Comparison of ENCODE assay signal across 8 cellular contexts in the genomic region with DNA sequence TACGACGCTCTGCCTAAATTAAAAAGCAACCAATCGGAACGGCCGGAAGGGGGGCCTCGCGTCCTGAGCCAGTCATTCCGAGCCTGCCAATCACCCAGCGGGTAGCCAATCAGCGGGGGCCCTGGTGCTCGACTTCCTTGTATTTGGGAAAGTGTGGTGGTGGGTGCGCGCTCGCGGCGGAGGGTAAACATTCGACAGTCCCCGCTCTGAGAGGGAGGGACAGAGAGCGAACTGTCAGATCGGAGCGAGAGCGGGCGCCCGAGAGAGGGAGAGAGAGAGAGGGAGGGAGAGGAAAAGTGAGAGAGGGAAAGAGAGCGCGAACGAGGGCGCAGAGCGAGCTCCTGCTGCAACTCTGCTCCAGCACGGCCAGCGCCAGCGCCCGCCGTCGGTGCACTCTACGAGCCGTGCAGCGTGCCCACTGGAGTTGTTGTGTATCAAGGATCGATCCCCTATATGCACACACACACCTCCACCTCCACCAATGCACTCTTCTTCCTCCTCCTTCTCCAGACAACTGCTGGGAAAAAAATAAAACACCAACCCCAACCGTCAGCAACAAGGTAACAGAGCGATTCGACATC. TPM values are rescaled to one million over a fixed set of nuclear protein-coding genes. Genes with fewer than 3 reads are reported as not detected.
DNase-seq lines count a peak whose midpoint lies in the region; ATAC-seq and TF ChIP-seq lines count a peak whose summit lies in the region.

A gene (plus strand): TSS at position 190 of the 581 bp plus-strand sequence. CDS start 1,396 bp downstream, outside the sequence.

- CTCF ChIA-PET in A673 (lab: Charles Lee): no interaction called here

- no peak for TF ChIP-seq POLR2A in breast epithelium (IDR thresholded peaks at IDR 0.05)

- H3K9me3 ChIP-seq in A673 (ENCODE audit: low read depth, low read length, poor library complexity, severe bottlenecking) (no peaks in the 10 kb centered on the region), NT2/D1 (ENCODE audit: insufficient read depth, low read length) (no peaks in the 10 kb centered on the region), breast epithelium (peaks cover 0 to 4% of the 10 kb centered on the region in 2 donors)

- intact Hi-C loops in A673 (cut with micrococcal nuclease; ENCODE audit: unreplicated experiment): loop anchor here (10.0 kb wide), 1 partner anchor 231 kb away; no protein-coding TSS in a partner anchor
- intact Hi-C loops in breast epithelium (cut with DNase I; ENCODE audit: low total_unique reads): no loop called here

- no peak for TF ChIP-seq CTCF in A673 (conservative IDR thresholded peaks at IDR 0.05; ENCODE audit: low read depth, low read length)
- no peak for TF ChIP-seq CTCF in breast epithelium (IDR thresholded peaks at IDR 0.05)
- no peak for TF ChIP-seq CTCF in kidney epithelial cell (IDR thresholded peaks at IDR 0.05; ENCODE audit: insufficient read depth, low read length, poor library complexity, severe bottlenecking)

- ATAC-seq in GM19351 (IDR thresholded peaks at IDR 0.05; ENCODE audit: unreplicated experiment): peak; percentile 34

- DNase-seq in A673 (ENCODE audit: low spot score) (peak; percentile 94), NT2/D1 (ENCODE audit: low read depth, low spot score) (peak; percentile 95), breast epithelium (ENCODE audit: low spot score in 2 of 2) (peak in 1 of 2 donors; percentile 60), kidney epithelial cell (ENCODE audit: low read depth) (peak; percentile 87), HT-29 (ENCODE audit: low spot score) (no peak), 8988T (no peak)
- peak; percentile 25 for DNase-seq in stimulated activated CD4-positive, alpha-beta T cell treated with anti-CD3 and anti-CD28 coated beads, Interleukin-4, amount 100 ng/mL, for 24 hours

- no TSS peak for BruUV-seq in A673 (replicated peaks; lab: Mats Ljungman, UMichigan)

- POLR2A ChIA-PET in A673 (lab: Charles Lee; ENCODE audit: low non-redundant PET): no interaction called here

- H3K27ac ChIP-seq in A673 (ENCODE audit: low read depth, low read length, poor library complexity, severe bottlenecking) (no peak within 1 kb of the TSS), breast epithelium (peak within 1 kb of the TSS in 1 of 2 donors; percentile 66)

- peak within 1 kb of the TSS; percentile 50 for H3K9ac ChIP-seq in NT2/D1 (ENCODE audit: insufficient read length, low read depth)

- H3K4me3 ChIP-seq in A673 (ENCODE audit: low read depth, low read length, poor library complexity, severe bottlenecking): peak within 1 kb of the TSS; percentile 44
- peak within 1 kb of the TSS; percentile 56 for H3K4me3 ChIP-seq in NT2/D1 (ENCODE audit: insufficient read length, low read depth)
- peak within 1 kb of the TSS; percentile 39 to 69 (median 46) for H3K4me3 ChIP-seq in breast epithelium
- peak within 1 kb of the TSS; percentile 70 for H3K4me3 ChIP-seq in kidney epithelial cell (ENCODE audit: low read depth, low read length)

- H3K4me1 ChIP-seq in A673 (ENCODE audit: insufficient read depth, low read length, poor library complexity, severe bottlenecking) (peaks cover 6% of the 10 kb centered on the region), NT2/D1 (ENCODE audit: insufficient read depth, insufficient read length) (peaks cover 9% of the 10 kb centered on the region), breast epithelium (peaks cover 0 to 7% of the 10 kb centered on the region in 2 donors)

- no peaks in the 10 kb centered on the region for H3K36me3 ChIP-seq in A673 (ENCODE audit: insufficient read depth, low read length, poor library complexity, severe bottlenecking)
- no peaks in the 10 kb centered on the region for H3K36me3 ChIP-seq in NT2/D1 (ENCODE audit: insufficient read depth, insufficient read length, low read length)
- H3K36me3 ChIP-seq in breast epithelium: no peaks in the 10 kb centered on the region
- no peaks in the 10 kb centered on the region for H3K36me3 ChIP-seq in kidney epithelial cell (ENCODE audit: control insufficient read depth, insufficient read depth, low read length)

- peaks cover 82% of the 10 kb centered on the region for H3K27me3 ChIP-seq in A673 (replicated peaks; ENCODE audit: insufficient read depth, low read depth, low read length, poor library complexity)
- H3K27me3 ChIP-seq in NT2/D1 (ENCODE audit: insufficient read depth, insufficient read length): peaks cover 86% of the 10 kb centered on the region
- peaks cover 8 to 87% of the 10 kb centered on the region in 2 donors for H3K27me3 ChIP-seq in breast epithelium
- peaks cover 33% of the 10 kb centered on the region for H3K27me3 ChIP-seq in kidney epithelial cell (ENCODE audit: control insufficient read depth, insufficient read depth, low read length)

RNA-seq across cellular contexts. Expression of the gene that starts here (rescaled TPM):
- total RNA-seq in A673 (2021) (0.13 TPM in 1 of 2 replicates, not detected in the other), breast epithelium (1 to 10 TPM in 1 of 3 donors, under 1 TPM in 2; 0.32 to 3.4 (median 0.98) TPM), kidney epithelial cell (18.2 and 19.0 TPM in 2 replicates)
- not detected in 2 replicates for total RNA-seq in HT-29 (2014; rRNA removed; shearing (Covaris generic))

Comparison
In these comparisons a context has a peak if more than half of its experiments do, and no peak if none do; other contexts are left out.
1. Peak in DNase-seq and H3K4me3 ChIP-seq in A673; RNA of the gene not detected or under 1 TPM.
2. DNase-seq: peak in NT2/D1 (single experiment), kidney epithelial cell (single experiment) and stimulated activated CD4-positive, alpha-beta T cell treated with anti-CD3 and anti-CD28 coated beads, Interleukin-4, amount 100 ng/mL, for 24 hours (single experiment); none in HT-29 (single experiment) and 8988T (single experiment).
3. Peak in every context shown above with its lines, with median percentiles within 50 percentile points of each other: H3K4me3 ChIP-seq.